In genomic region chr7:70725448-70725847, GRCh38 we compare ENCODE assay signal across 25 cellular contexts.
"Had no signal": no experiment of that assay in that cellular context is flagged by ENCODE, and none has a peak within 500 bp of the region (broad histone marks: within the 10 kb centered on the region; RNA-seq: fewer than 3 reads in every experiment).

No MANE protein-coding gene starts in this region.

- H3K9me3 ChIP-seq: prostate gland, thyroid gland, upper lobe of right lung had no signal

- H3K27me3 ChIP-seq: heart right ventricle, spleen, thyroid gland, upper lobe of right lung had no signal

- H3K4me1 Mint-ChIP-seq: activated naive CD8-positive, alpha-beta T cell treated with anti-CD3 and anti-CD28 coated beads for 36 hours had no signal

- H3K36me3 ChIP-seq: heart right ventricle, prostate gland, spleen, thyroid gland, upper lobe of right lung had no signal

- H3K4me3 ChIP-seq: heart right ventricle, lung, prostate gland, spleen, thyroid gland, upper lobe of right lung had no signal

- H3K27ac Mint-ChIP-seq: activated naive CD8-positive, alpha-beta T cell treated with anti-CD3 and anti-CD28 coated beads for 36 hours; activated T-cell treated with anti-CD3 and anti-CD28 coated beads, Interleukin-2, amount 50 U/mL, for 24 hours; activated T-helper 2 cell treated with anti-CD3 and anti-CD28 coated beads, Interferon-gamma antibody, Interleukin-2, Interleukin-4, amounts not matched to agents 10 μg/mL and 5 μg/mL and 100 μg/mL, durations not matched to agents 14 hours and 24 hours and 36 hours; mesothelial cell of epicardium; naive thymus-derived CD8-positive, alpha-beta T cell had no signal

- H3K4me1 ChIP-seq: prostate gland, spleen, upper lobe of right lung had no signal

- ATAC-seq: heart right ventricle; naive thymus-derived CD8-positive, alpha-beta T cell; stimulated activated naive CD8-positive, alpha-beta T cell treated with anti-CD3 and anti-CD28 coated beads, Interleukin-15, Interleukin-2, amounts not matched to agents 100 U/mL and 50 U/mL, for 24 hours; upper lobe of right lung had no signal

- DNase-seq: activated CD4-positive, alpha-beta T cell treated with anti-CD3 and anti-CD28 coated beads for 1 hour; activated CD4-positive, alpha-beta T cell treated with anti-CD3 and anti-CD28 coated beads, Interleukin-2, amount 50 U/mL, for 4 hours; activated CD8-positive, alpha-beta memory T cell treated with anti-CD3 and anti-CD28 coated beads for 24 hours; activated CD8-positive, alpha-beta memory T cell treated with anti-CD3 and anti-CD28 coated beads, Interleukin-2, amount 50 U/mL, for 4 hours; activated naive CD4-positive, alpha-beta T cell; activated naive CD8-positive, alpha-beta T cell treated with anti-CD3 and anti-CD28 coated beads for 36 hours; activated T-cell treated with anti-CD3 and anti-CD28 coated beads, Interleukin-2, amount 50 U/mL, for 24 hours; amniotic stem cell; cortex of kidney; foreskin fibroblast; heart right ventricle; islet precursor cell; naive thymus-derived CD8-positive, alpha-beta T cell; spleen; stimulated activated CD4-positive, alpha-beta T cell treated with anti-CD3 and anti-CD28 coated beads, Interleukin-4, amount 100 ng/mL, for 1 hour; stimulated activated naive CD8-positive, alpha-beta T cell treated with anti-CD3 and anti-CD28 coated beads, Interleukin-15, Interleukin-2, amounts not matched to agents 100 U/mL and 50 U/mL, for 24 hours; SW 1271; thyroid gland; upper lobe of right lung; WERI-Rb-1 had no signal

- H3K36me3 Mint-ChIP-seq: activated naive CD8-positive, alpha-beta T cell treated with anti-CD3 and anti-CD28 coated beads for 36 hours had no signal

- H3K27me3 Mint-ChIP-seq: activated naive CD8-positive, alpha-beta T cell treated with anti-CD3 and anti-CD28 coated beads for 36 hours; activated T-cell treated with anti-CD3 and anti-CD28 coated beads, Interleukin-2, amount 50 U/mL, for 24 hours had no signal

- H3K4me3 Mint-ChIP-seq: activated naive CD8-positive, alpha-beta T cell treated with anti-CD3 and anti-CD28 coated beads for 36 hours; activated T-cell treated with anti-CD3 and anti-CD28 coated beads, Interleukin-2, amount 50 U/mL, for 24 hours; mesothelial cell of epicardium; naive thymus-derived CD8-positive, alpha-beta T cell had no signal

- H3K9me3 Mint-ChIP-seq: activated naive CD8-positive, alpha-beta T cell treated with anti-CD3 and anti-CD28 coated beads for 36 hours had no signal

- H3K27ac ChIP-seq: epithelial cell of prostate, heart right ventricle, prostate gland, spleen, thyroid gland, upper lobe of right lung, WERI-Rb-1 had no signal
